ENCODE assay signal across 20 cellular contexts in the genomic region with DNA sequence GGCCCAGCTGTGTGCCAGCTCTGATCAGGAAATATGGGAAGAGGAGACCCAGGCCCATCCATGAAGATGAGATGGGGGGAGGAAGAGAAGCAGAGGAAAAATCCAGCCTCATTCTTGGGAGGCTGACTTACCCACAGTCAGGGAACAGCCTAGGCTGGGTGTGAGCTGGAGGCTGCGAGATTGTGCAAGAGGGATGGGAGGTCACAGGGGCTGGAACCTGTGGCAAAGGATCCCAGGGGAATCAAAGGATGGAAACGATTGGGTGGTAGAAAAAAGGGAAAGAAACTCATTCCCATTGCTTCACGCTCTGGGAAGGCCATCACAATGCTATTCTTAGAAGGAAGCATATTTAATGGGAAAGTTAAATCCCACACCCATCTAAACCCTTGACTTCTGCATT. TPM values are rescaled to one million over a fixed set of nuclear protein-coding genes. Genes with fewer than 3 reads are reported as not detected.
DNase-seq lines count a peak whose midpoint lies in the region; ATAC-seq and TF ChIP-seq lines count a peak whose summit lies in the region.
"Had no signal": no experiment of that assay in that cellular context is flagged by ENCODE, and none has a peak within 500 bp of the region (broad histone marks: within the 10 kb centered on the region; RNA-seq: fewer than 3 reads in every experiment).

No MANE protein-coding gene starts in this region.

- no peak overlapping the region for H2BK15ac ChIP-seq in IMR-90 (ENCODE audit: low read depth, low read length)

- intact Hi-C loops in IMR-90 (cut with micrococcal nuclease) (no loop called here), right cardiac atrium (cut with DNase I) (no loop called here)

- H4K91ac ChIP-seq in IMR-90 (ENCODE audit: insufficient read depth, low read depth, low read length) = no peak overlapping the region

- H3K9me3 Mint-ChIP-seq in WTC11 = no peaks in the 10 kb centered on the region
- H3K9me3 Mint-ChIP-seq: activated naive CD4-positive, alpha-beta T cell treated with anti-CD3 and anti-CD28 coated beads for 36 hours; neural crest cell; stimulated activated effector memory CD8-positive, alpha-beta T cell treated with anti-CD3 and anti-CD28 coated beads, Interleukin-12 subunit alpha, Interleukin-12 subunit beta, amount 100 ng/mL, for 72 hours; T-helper 1 cell treated with Interleukin-12 subunit alpha and Interleukin-12 subunit beta and Interleukin-4 antibody, amounts not matched to agents 30 μg/mL and 1 μg/mL, for 36 hours had no signal

- TF ChIP-seq POLR2A in IMR-90 (IDR thresholded peaks at IDR 0.05; ENCODE audit: low read depth, low read length) = no peak

- H3K18ac ChIP-seq in IMR-90 (ENCODE audit: low read depth, low read length) = no peak overlapping the region

- TF ChIP-seq CTCF in IMR-90 (conservative IDR thresholded peaks at IDR 0.05; ENCODE audit: low read depth, low read length) = no peak
- TF ChIP-seq CTCF in WTC11 (IDR thresholded peaks at IDR 0.05) = no peak

- in situ Hi-C loops in IMR-90 (cut with MboI; ENCODE audit: low sequenced_read_pairs) = no loop called here

- no peak overlapping the region for H3K4me3 Mint-ChIP-seq in WTC11
- H3K4me3 Mint-ChIP-seq: activated naive CD4-positive, alpha-beta T cell treated with anti-CD3 and anti-CD28 coated beads for 36 hours; neural crest cell; stimulated activated effector memory CD8-positive, alpha-beta T cell treated with anti-CD3 and anti-CD28 coated beads, Interleukin-12 subunit alpha, Interleukin-12 subunit beta, amount 100 ng/mL, for 72 hours; T-helper 1 cell treated with Interleukin-12 subunit alpha and Interleukin-12 subunit beta and Interleukin-4 antibody, amounts not matched to agents 30 μg/mL and 1 μg/mL, for 36 hours had no signal

- TF ChIP-seq RAD21 in IMR-90 (IDR thresholded peaks at IDR 0.05; ENCODE audit: low read length) = no peak

- no peak overlapping the region for H3K56ac ChIP-seq in IMR-90 (ENCODE audit: extremely low read depth, insufficient read depth, low read length)

- H3K9me1 ChIP-seq in IMR-90 (ENCODE audit: insufficient read depth, low read length) = no peaks in the 10 kb centered on the region

- no peak overlapping the region for H3K4me2 ChIP-seq in IMR-90 (ENCODE audit: low read depth, low read length)

- no peak for DNase-seq in IMR-90
- peak; percentile 68 for DNase-seq in fibroblast of gingiva (ENCODE audit: low read depth)
- DNase-seq in right cardiac atrium = peak; percentile 72 to 80 (median 76)
- no peak for DNase-seq in WTC11 (ENCODE audit: low spot score)
- no peak for DNase-seq in OCI-M1 (lab: John Stamatoyannopoulos, UW)
- DNase-seq: activated CD4-positive, alpha-beta T cell treated with anti-CD3 and anti-CD28 coated beads, Interleukin-2, amount 50 U/mL, for 4 hours; activated naive CD4-positive, alpha-beta T cell treated with anti-CD3 and anti-CD28 coated beads for 36 hours; left colon; NCI-H1436 treated with DMSO at 0.1 percent for 48 hours; NCI-H774 had no signal

- H4K20me1 ChIP-seq in IMR-90 (ENCODE audit: insufficient read depth, low read length) = no peaks in the 10 kb centered on the region

- no peaks in the 10 kb centered on the region for H3K27me3 Mint-ChIP-seq in WTC11 (ENCODE audit: low read depth)

- H3K9ac ChIP-seq in IMR-90 (ENCODE audit: low read depth, low read length) = no peak overlapping the region
- H3K9ac ChIP-seq in subcutaneous abdominal adipose tissue (ENCODE audit: low read length in 5 of 5) = no peak overlapping the region

- no peaks in the 10 kb centered on the region for H3K79me1 ChIP-seq in IMR-90 (ENCODE audit: low read depth in 1 of 2, low read length in 2 of 2)

- no peak overlapping the region for H4K5ac ChIP-seq in IMR-90 (ENCODE audit: low read depth, low read length)

- no peak overlapping the region for H3K14ac ChIP-seq in IMR-90 (replicated peaks; ENCODE audit: low read depth, low read length)

- no peak overlapping the region for H3K23ac ChIP-seq in IMR-90 (ENCODE audit: low read depth, low read length)

- no peak overlapping the region for H2BK20ac ChIP-seq in IMR-90 (ENCODE audit: low read depth, low read length)

- POLR2A ChIA-PET in IMR-90 (lab: Charles Lee; ENCODE audit: unreplicated experiment) = no interaction called here
- POLR2A ChIA-PET in WTC11 (lab: Charles Lee) = interaction anchor here (0.6 to 1.5 kb wide), 4 partner anchors 45 to 554 kb away, joined by 3 to 5 read pairs (median 3); no protein-coding TSS in a partner anchor

- H3K36me3 Mint-ChIP-seq in WTC11 = no peaks in the 10 kb centered on the region
- H3K36me3 Mint-ChIP-seq: stimulated activated effector memory CD8-positive, alpha-beta T cell treated with anti-CD3 and anti-CD28 coated beads, Interleukin-12 subunit alpha, Interleukin-12 subunit beta, amount 100 ng/mL, for 72 hours had no signal

- dilution Hi-C loops in IMR-90 (cut with HindIII; ENCODE audit: low sequenced_read_pairs, unreplicated experiment) = no loop called here

- H2BK5ac ChIP-seq in IMR-90 (ENCODE audit: low read depth, low read length, poor library complexity, severe bottlenecking) = no peak overlapping the region

- H3K27me3 ChIP-seq in IMR-90 (ENCODE audit: control insufficient read depth, insufficient read depth, low read length) = peaks cover 33% of the 10 kb centered on the region
- no peaks in the 10 kb centered on the region for H3K27me3 ChIP-seq in right cardiac atrium (ENCODE audit: control insufficient read depth, insufficient read depth)
- peaks cover 0 to 11% (median 0%) of the 10 kb centered on the region in 5 donors for H3K27me3 ChIP-seq in subcutaneous abdominal adipose tissue (ENCODE audit: control insufficient read depth in 5 of 5, insufficient read depth in 4 of 5, low read length in 5 of 5)
- H3K27me3 ChIP-seq: ascending aorta had no signal

- H4K8ac ChIP-seq in IMR-90 (ENCODE audit: low read depth in 2 of 2, low read length in 2 of 2) = no peak overlapping the region

- CTCF ChIA-PET in IMR-90 (lab: Yijun Ruan, JAX) = no interaction called here
- CTCF ChIA-PET in WTC11 (lab: Charles Lee) = interaction anchor here (1.7 to 2.1 kb wide), 2 partner anchors 10 to 27 kb away, joined by 4 to 9 read pairs; a partner anchor contains a TSS

- H3K9me3 ChIP-seq in IMR-90 (ENCODE audit: control insufficient read depth, insufficient read depth, low read length) (no peaks in the 10 kb centered on the region), right cardiac atrium (ENCODE audit: control insufficient read depth, low read length) (no peaks in the 10 kb centered on the region), subcutaneous abdominal adipose tissue (ENCODE audit: control insufficient read depth in 5 of 5, low read length in 5 of 5) (no peaks in the 10 kb centered on the region)
- H3K9me3 ChIP-seq: ascending aorta had no signal

- WGBS in IMR-90 (ENCODE audit: extremely low coverage in 2 of 2, insufficient read length in 1 of 2), 2 experiments = no CpG with 5 or more reads among the region's 3 CpGs
- WGBS in right cardiac atrium = 55% methylated on average over 3 of the region's 3 CpGs

- no peak overlapping the region for H2AK5ac ChIP-seq in IMR-90 (ENCODE audit: low read depth, low read length)

- no peak overlapping the region for H2AK9ac ChIP-seq in IMR-90 (replicated peaks; ENCODE audit: low read depth, low read length, poor library complexity)

- no peak overlapping the region for H3K4ac ChIP-seq in IMR-90 (ENCODE audit: low read depth, low read length)

- no peak overlapping the region for H3K27ac ChIP-seq in IMR-90 (ENCODE audit: insufficient read depth, low read length)
- H3K27ac ChIP-seq in right cardiac atrium (ENCODE audit: low read length) = no peak overlapping the region
- peak overlapping the region; percentile 16 for H3K27ac ChIP-seq in subcutaneous abdominal adipose tissue (ENCODE audit: low read depth, low read length)
- H3K27ac ChIP-seq: ascending aorta, VCaP had no signal

- H3K27ac Mint-ChIP-seq in WTC11 = no peak overlapping the region
- H3K27ac Mint-ChIP-seq: activated naive CD4-positive, alpha-beta T cell treated with anti-CD3 and anti-CD28 coated beads for 36 hours; stimulated activated effector memory CD8-positive, alpha-beta T cell treated with anti-CD3 and anti-CD28 coated beads, Interleukin-12 subunit alpha, Interleukin-12 subunit beta, amount 100 ng/mL, for 72 hours; T-helper 1 cell treated with Interleukin-12 subunit alpha and Interleukin-12 subunit beta and Interleukin-4 antibody, amounts not matched to agents 30 μg/mL and 1 μg/mL, for 36 hours had no signal

- no peak overlapping the region for H2AFZ ChIP-seq in IMR-90 (replicated peaks; ENCODE audit: low read length, poor library complexity)

- ATAC-seq in IMR-90 (ENCODE audit: low read depth) (no peak), right cardiac atrium (peak; percentile 77 to 81), WTC11 (no peak), GM21786 (IDR thresholded peaks at IDR 0.05; ENCODE audit: unreplicated experiment) (no peak)
- ATAC-seq: left colon; stimulated activated effector memory CD8-positive, alpha-beta T cell treated with anti-CD3 and anti-CD28 coated beads, Interleukin-12 subunit alpha, Interleukin-12 subunit beta, amount 100 ng/mL, for 72 hours had no signal

- H3K4me3 ChIP-seq in IMR-90 (ENCODE audit: insufficient read depth, low read depth, low read length) (no peak overlapping the region), right cardiac atrium (ENCODE audit: low read length) (no peak overlapping the region), subcutaneous abdominal adipose tissue (ENCODE audit: low read depth in 1 of 5, low read length in 5 of 5) (no peak overlapping the region)
- H3K4me3 ChIP-seq: ascending aorta had no signal

- H3K4me1 ChIP-seq in IMR-90 (ENCODE audit: control insufficient read depth, insufficient read depth, low read length) (no peaks in the 10 kb centered on the region), right cardiac atrium (ENCODE audit: control insufficient read depth, insufficient read depth, low read length) (no peaks in the 10 kb centered on the region), subcutaneous abdominal adipose tissue (ENCODE audit: control insufficient read depth in 5 of 5, insufficient read depth in 5 of 5, low read length in 5 of 5) (peaks cover 0 to 22% (median 13%) of the 10 kb centered on the region in 5 donors)
- H3K4me1 ChIP-seq: ascending aorta had no signal

- H3K36me3 ChIP-seq in IMR-90 (ENCODE audit: control insufficient read depth, insufficient read depth, low read length) (no peaks in the 10 kb centered on the region), subcutaneous abdominal adipose tissue (ENCODE audit: control insufficient read depth in 5 of 5, insufficient read depth in 5 of 5, low read length in 5 of 5) (no peaks in the 10 kb centered on the region)
- H3K36me3 ChIP-seq: ascending aorta had no signal

- H2BK120ac ChIP-seq in IMR-90 (ENCODE audit: low read depth, low read length) = no peak overlapping the region

- H3K4me1 Mint-ChIP-seq in WTC11 = peaks cover 9% of the 10 kb centered on the region
- H3K4me1 Mint-ChIP-seq: stimulated activated effector memory CD8-positive, alpha-beta T cell treated with anti-CD3 and anti-CD28 coated beads, Interleukin-12 subunit alpha, Interleukin-12 subunit beta, amount 100 ng/mL, for 72 hours had no signal

- no TSS peak for BruUV-seq in IMR-90 (replicated peaks; lab: Mats Ljungman, UMichigan)

RNA-seq across cellular contexts. Expression of a gene that starts 26.7 kb away (rescaled TPM):
- total RNA-seq in IMR-90 (2012; rRNA removed) (not detected in 2 replicates), right cardiac atrium (under 1 TPM in 1 of 4 donors, not detected in 3; 0.46 TPM), WTC11 (2021) (0.09 to 0.25 TPM (median 0.22 TPM) in 3 replicates)
- polyA plus RNA-seq in IMR-90 (2012; rRNA removed) (not detected in 2 replicates), right cardiac atrium (0.45 TPM)
- polyA plus RNA-seq in IMR-90 (2012; cell fraction: cytosol; rRNA removed) = not detected in 2 replicates
- not detected in 2 replicates for polyA plus RNA-seq in IMR-90 (2012; cell fraction: nucleus; rRNA removed; ENCODE audit: low replicate concordance)
- total RNA-seq: activated naive CD4-positive, alpha-beta T cell treated with anti-CD3 and anti-CD28 coated beads for 36 hours; Daoy; mononuclear cell; neural crest cell; pulmonary artery endothelial cell had no signal

RNA-seq across cellular contexts. Expression of a gene that starts 43.0 kb away (rescaled TPM):
- total RNA-seq in IMR-90 (2012; rRNA removed) (1.7 and 2.2 TPM in 2 replicates), right cardiac atrium (100 to 1,000 TPM in 3 of 4 donors, 10 to 100 TPM in 1; 87.9 to 180 (median 126) TPM), WTC11 (2021) (3.5 to 5.6 TPM (median 4.4 TPM) in 3 replicates)
- polyA plus RNA-seq in IMR-90 (2012; rRNA removed) (0.34 and 0.39 TPM in 2 replicates), right cardiac atrium (103 TPM)
- 0.54 and 0.75 TPM in 2 replicates for polyA plus RNA-seq in IMR-90 (2012; cell fraction: cytosol; rRNA removed)
- polyA plus RNA-seq in IMR-90 (2012; cell fraction: nucleus; rRNA removed; ENCODE audit: low replicate concordance) = 0.47 and 0.61 TPM in 2 replicates
- total RNA-seq: pulmonary artery endothelial cell had no signal

Comparison
In these comparisons a context has a peak if more than half of its experiments do, and no peak if none do; other contexts are left out.
1. ATAC-seq: peak in right cardiac atrium (2 of 2); none in IMR-90 (single experiment), WTC11 (single experiment) and GM21786 (single experiment).
2. DNase-seq: peak in fibroblast of gingiva (single experiment) and right cardiac atrium (3 of 3); none in IMR-90 (single experiment), WTC11 (single experiment) and OCI-M1 (single experiment).
3. RNA of a gene that starts 43.0 kb away (total RNA-seq): 87.9 to 180 TPM in right cardiac atrium; 3.5 to 5.6 TPM in WTC11 and 1.7 to 2.2 TPM in IMR-90; every median in the first group is over 10 times any median in the second.